In genomic region chr13:110345701-110346100, GRCh38 we compare ENCODE assay signal across 20 cellular contexts. TPM values are rescaled to one million over a fixed set of nuclear protein-coding genes. Genes with fewer than 3 reads are reported as not detected.
"Had no signal": no experiment of that assay in that cellular context is flagged by ENCODE, and none has a peak within 500 bp of the region (broad histone marks: within the 10 kb centered on the region; RNA-seq: fewer than 3 reads in every experiment).

No MANE protein-coding gene starts in this region.

- H3K27ac ChIP-seq: lower lobe of right lung, psoas muscle, testis, VCaP had no signal

- H3K9me3 ChIP-seq: lower lobe of right lung, psoas muscle, testis had no signal

- H3K27me3 ChIP-seq: testis had no signal

- H3K36me3 ChIP-seq: lower lobe of right lung had no signal

- H3K4me3 Mint-ChIP-seq: activated CD4-positive, alpha-beta T cell treated with anti-CD3 and anti-CD28 coated beads for 36 hours; activated CD8-positive, alpha-beta T cell treated with anti-CD3 and anti-CD28 coated beads for 36 hours; activated naive CD8-positive, alpha-beta T cell treated with anti-CD3 and anti-CD28 coated beads, Interleukin-2, amount 50 U/mL, for 24 hours; effector memory CD8-positive, alpha-beta T cell; immature natural killer cell; naive thymus-derived CD8-positive, alpha-beta T cell; T-cell had no signal

- H3K27ac Mint-ChIP-seq: activated CD4-positive, alpha-beta T cell treated with anti-CD3 and anti-CD28 coated beads for 36 hours; activated CD8-positive, alpha-beta T cell treated with anti-CD3 and anti-CD28 coated beads for 36 hours; activated naive CD8-positive, alpha-beta T cell treated with anti-CD3 and anti-CD28 coated beads, Interleukin-2, amount 50 U/mL, for 24 hours; effector memory CD8-positive, alpha-beta T cell; immature natural killer cell; naive thymus-derived CD8-positive, alpha-beta T cell; T-cell had no signal

- H3K36me3 Mint-ChIP-seq: immature natural killer cell; naive thymus-derived CD8-positive, alpha-beta T cell; T-cell had no signal

- DNase-seq: activated CD4-positive, alpha-beta T cell treated with anti-CD3 and anti-CD28 coated beads for 36 hours; activated CD8-positive, alpha-beta memory T cell treated with anti-CD3 and anti-CD28 coated beads, Interleukin-2, amount 50 U/mL, for 4 hours; activated CD8-positive, alpha-beta T cell treated with anti-CD3 and anti-CD28 coated beads for 36 hours; activated naive CD4-positive, alpha-beta T cell treated with Interleukin-2 at 50 U/mL for 16 hours; activated naive CD8-positive, alpha-beta T cell treated with anti-CD3 and anti-CD28 coated beads, Interleukin-2, amount 50 U/mL, for 24 hours; central memory CD4-positive, alpha-beta T cell; effector memory CD8-positive, alpha-beta T cell; erythroblast; glutamatergic neuron; immature natural killer cell; left cardiac atrium; lower lobe of right lung; naive thymus-derived CD8-positive, alpha-beta T cell; psoas muscle; stimulated activated CD4-positive, alpha-beta T cell treated with anti-CD3 and anti-CD28 coated beads, Interleukin-2, amount 100 ng/mL, for 48 hours; stimulated activated naive CD4-positive, alpha-beta T cell treated with Interleukin-2 at 50 U/mL for 16 hours; T-cell; T1000; testis had no signal

- H3K9me3 Mint-ChIP-seq: activated CD8-positive, alpha-beta T cell treated with anti-CD3 and anti-CD28 coated beads for 36 hours; activated naive CD8-positive, alpha-beta T cell treated with anti-CD3 and anti-CD28 coated beads, Interleukin-2, amount 50 U/mL, for 24 hours; effector memory CD8-positive, alpha-beta T cell; immature natural killer cell; naive thymus-derived CD8-positive, alpha-beta T cell had no signal

- ATAC-seq: activated CD4-positive, alpha-beta T cell treated with anti-CD3 and anti-CD28 coated beads for 36 hours; activated CD8-positive, alpha-beta T cell treated with anti-CD3 and anti-CD28 coated beads for 36 hours; activated naive CD8-positive, alpha-beta T cell treated with anti-CD3 and anti-CD28 coated beads, Interleukin-2, amount 50 U/mL, for 24 hours; effector memory CD8-positive, alpha-beta T cell; left cardiac atrium; lower lobe of right lung; naive thymus-derived CD8-positive, alpha-beta T cell; psoas muscle; T-cell had no signal

- H3K4me3 ChIP-seq: lower lobe of right lung, psoas muscle, testis had no signal

RNA-seq across cellular contexts. Expression of gene COL4A2, which starts 38.6 kb away (rescaled TPM):
- total RNA-seq: activated CD4-positive, alpha-beta T cell treated with anti-CD3 and anti-CD28 coated beads for 36 hours; activated CD8-positive, alpha-beta T cell treated with anti-CD3 and anti-CD28 coated beads for 36 hours; naive thymus-derived CD8-positive, alpha-beta T cell had no signal
- polyA plus RNA-seq: immature natural killer cell; naive thymus-derived CD8-positive, alpha-beta T cell had no signal

RNA-seq across cellular contexts. Expression of gene COL4A1, which starts 38.7 kb away (rescaled TPM):
- total RNA-seq: activated CD8-positive, alpha-beta T cell treated with anti-CD3 and anti-CD28 coated beads for 36 hours; naive thymus-derived CD8-positive, alpha-beta T cell had no signal
- polyA plus RNA-seq: immature natural killer cell; naive thymus-derived CD8-positive, alpha-beta T cell had no signal
